Comparison of ENCODE assay signal across 24 cellular contexts in the genomic region with DNA sequence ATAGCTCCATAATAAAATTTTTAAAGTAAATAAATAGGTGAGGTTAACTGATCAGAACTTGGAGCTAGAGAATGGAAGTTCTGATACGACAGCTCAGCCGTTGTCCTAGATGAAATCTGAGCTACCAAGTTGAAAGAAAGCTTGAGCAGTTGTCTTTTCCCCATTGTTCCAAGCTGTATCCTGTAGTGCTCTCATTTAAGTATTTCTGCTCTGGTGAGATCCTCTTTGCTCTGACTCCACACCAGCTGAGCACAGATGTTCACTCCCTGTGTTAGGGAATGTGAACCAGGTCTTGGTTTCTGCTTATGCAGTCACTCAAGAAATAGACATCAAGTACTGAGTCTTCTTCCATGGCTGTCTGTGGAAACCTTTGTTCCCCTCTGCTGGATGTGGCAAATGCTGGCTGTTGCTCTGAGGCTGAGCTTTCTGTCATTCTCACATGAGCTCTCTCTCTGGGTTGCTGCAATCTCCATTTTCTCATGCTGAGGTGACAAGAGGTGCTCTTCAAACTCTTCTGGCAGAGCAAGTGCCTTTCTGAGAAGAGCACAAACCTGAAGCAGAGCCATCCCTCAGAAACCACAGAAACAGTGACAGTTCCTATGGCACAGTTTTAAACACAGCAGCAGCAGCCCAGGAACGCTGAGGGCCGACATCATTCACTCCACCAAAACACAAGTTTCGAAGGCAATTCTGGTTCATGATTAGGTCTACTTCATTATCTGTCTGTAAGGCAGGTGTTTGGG.
"Had no signal": no experiment of that assay in that cellular context is flagged by ENCODE, and none has a peak within 500 bp of the region (broad histone marks: within the 10 kb centered on the region; RNA-seq: fewer than 3 reads in every experiment).

No MANE protein-coding gene starts in this region.

- H3K9me3 ChIP-seq: gastrocnemius medialis, left ventricle myocardium inferior, psoas muscle, right lobe of liver, suprapubic skin, thyroid gland had no signal

- H3K36me3 Mint-ChIP-seq: immature natural killer cell; natural killer cell treated with Interleukin-12 subunit alpha and Interleukin-12 subunit beta and Interleukin-15 and Interleukin-18, amount 100 ng/mL, for 72 hours; stimulated activated effector memory CD8-positive, alpha-beta T cell treated with anti-CD3 and anti-CD28 coated beads, Interleukin-12 subunit alpha, Interleukin-12 subunit beta, amount 100 ng/mL, for 72 hours; type B pancreatic cell had no signal

- H3K27ac Mint-ChIP-seq: immature natural killer cell; natural killer cell treated with Interleukin-12 subunit alpha and Interleukin-12 subunit beta and Interleukin-15 and Interleukin-18, amount 100 ng/mL, for 72 hours; stimulated activated effector memory CD8-positive, alpha-beta T cell treated with anti-CD3 and anti-CD28 coated beads, Interleukin-12 subunit alpha, Interleukin-12 subunit beta, amount 100 ng/mL, for 72 hours; type B pancreatic cell had no signal

- H3K4me1 ChIP-seq: gastrocnemius medialis, left ventricle myocardium inferior, psoas muscle, right lobe of liver, suprapubic skin, thyroid gland had no signal

- DNase-seq: effector CD8-positive, alpha-beta T cell; gastrocnemius medialis; immature natural killer cell; kidney; left cardiac atrium; left ventricle myocardium inferior; mesenchymal stem cell; midbrain; psoas muscle; retina; right lobe of liver; stimulated activated CD4-positive, alpha-beta T cell treated with anti-CD3 and anti-CD28 coated beads, Interleukin-4, amount 100 ng/mL, for 1 hour; stimulated activated CD8-positive, alpha-beta memory T cell treated with anti-CD3 and anti-CD28 coated beads, Interleukin-4, amount 100 ng/mL, for 48 hours; stimulated activated naive CD8-positive, alpha-beta T cell treated with anti-CD3 and anti-CD28 coated beads, Interleukin-15, Interleukin-2, amounts not matched to agents 100 U/mL and 50 U/mL, for 24 hours; thyroid gland had no signal

- H3K27ac ChIP-seq: coronary artery, gastrocnemius medialis, left ventricle myocardium inferior, psoas muscle, right lobe of liver, suprapubic skin, thyroid gland had no signal

- H3K27me3 ChIP-seq: gastrocnemius medialis, right lobe of liver, suprapubic skin, thyroid gland had no signal

- H3K4me3 ChIP-seq: coronary artery, gastrocnemius medialis, left ventricle myocardium inferior, lung, psoas muscle, right lobe of liver, suprapubic skin, thyroid gland had no signal

- H3K4me1 Mint-ChIP-seq: immature natural killer cell; stimulated activated effector memory CD8-positive, alpha-beta T cell treated with anti-CD3 and anti-CD28 coated beads, Interleukin-12 subunit alpha, Interleukin-12 subunit beta, amount 100 ng/mL, for 72 hours had no signal

- FAIRE-seq: endometrium, kidney, urothelium cell line had no signal

- H3K36me3 ChIP-seq: gastrocnemius medialis, left ventricle myocardium inferior, right lobe of liver, suprapubic skin, thyroid gland had no signal

- ATAC-seq: esophagus mucosa; gastrocnemius medialis; left cardiac atrium; natural killer cell treated with Interleukin-12 subunit alpha and Interleukin-12 subunit beta and Interleukin-15 and Interleukin-18, amount 100 ng/mL, for 72 hours; psoas muscle; right lobe of liver; stimulated activated effector memory CD8-positive, alpha-beta T cell treated with anti-CD3 and anti-CD28 coated beads, Interleukin-12 subunit alpha, Interleukin-12 subunit beta, amount 100 ng/mL, for 72 hours; stimulated activated naive CD8-positive, alpha-beta T cell treated with anti-CD3 and anti-CD28 coated beads, Interleukin-15, Interleukin-2, amounts not matched to agents 100 U/mL and 50 U/mL, for 24 hours had no signal

- H3K9me3 Mint-ChIP-seq: natural killer cell treated with Interleukin-12 subunit alpha and Interleukin-12 subunit beta and Interleukin-15 and Interleukin-18, amount 100 ng/mL, for 72 hours; stimulated activated effector memory CD8-positive, alpha-beta T cell treated with anti-CD3 and anti-CD28 coated beads, Interleukin-12 subunit alpha, Interleukin-12 subunit beta, amount 100 ng/mL, for 72 hours; type B pancreatic cell had no signal

- H3K4me3 Mint-ChIP-seq: immature natural killer cell; natural killer cell treated with Interleukin-12 subunit alpha and Interleukin-12 subunit beta and Interleukin-15 and Interleukin-18, amount 100 ng/mL, for 72 hours; stimulated activated effector memory CD8-positive, alpha-beta T cell treated with anti-CD3 and anti-CD28 coated beads, Interleukin-12 subunit alpha, Interleukin-12 subunit beta, amount 100 ng/mL, for 72 hours; type B pancreatic cell had no signal
